In the genomic region with DNA sequence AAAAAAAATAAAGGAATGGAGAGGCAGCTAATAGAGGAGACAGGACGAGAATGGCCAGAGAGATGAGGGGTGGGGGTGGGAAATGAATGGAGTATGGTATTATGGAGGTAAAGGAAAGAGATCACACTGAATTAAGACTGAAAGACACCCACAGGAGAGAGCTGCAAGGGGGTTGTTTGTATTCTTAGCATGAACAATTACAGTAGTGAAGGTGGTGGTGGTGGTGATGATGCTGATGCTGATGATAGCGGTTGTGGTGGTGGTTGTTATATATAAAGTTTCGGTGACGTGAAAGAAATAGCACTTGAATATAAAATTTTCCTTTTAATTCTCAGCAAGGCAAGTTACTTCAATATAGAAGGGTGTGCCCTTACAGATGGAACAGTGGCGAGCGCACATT, we compare ENCODE assay signal across 22 cellular contexts. TPM values are rescaled to one million over a fixed set of nuclear protein-coding genes. Genes with fewer than 3 reads are reported as not detected.
"Had no signal": no experiment of that assay in that cellular context is flagged by ENCODE, and none has a peak within 500 bp of the region (broad histone marks: within the 10 kb centered on the region; RNA-seq: fewer than 3 reads in every experiment).

No MANE protein-coding gene starts in this region.

- FAIRE-seq: islet of Langerhans had no signal

- H3K4me3 Mint-ChIP-seq: naive thymus-derived CD4-positive, alpha-beta T cell; nephron progenitor cell; stimulated activated memory B cell treated with anti-CD40 and anti-IgM and Interleukin-4, amounts not matched to agents 10 μg/mL and 1 μg/mL and 100 μg/mL, for 72 hours had no signal

- H3K27me3 Mint-ChIP-seq: stimulated activated memory B cell treated with anti-CD40 and anti-IgM and Interleukin-4, amounts not matched to agents 10 μg/mL and 1 μg/mL and 100 μg/mL, for 72 hours had no signal

- H3K4me1 Mint-ChIP-seq: nephron progenitor cell had no signal

- H3K27ac Mint-ChIP-seq: naive thymus-derived CD4-positive, alpha-beta T cell; nephron progenitor cell; stimulated activated memory B cell treated with anti-CD40 and anti-IgM and Interleukin-4, amounts not matched to agents 10 μg/mL and 1 μg/mL and 100 μg/mL, for 72 hours had no signal

- H3K36me3 Mint-ChIP-seq: naive thymus-derived CD4-positive, alpha-beta T cell; stimulated activated memory B cell treated with anti-CD40 and anti-IgM and Interleukin-4, amounts not matched to agents 10 μg/mL and 1 μg/mL and 100 μg/mL, for 72 hours had no signal

- DNase-seq: effector memory CD4-positive, alpha-beta T cell; gastrocnemius medialis; heart right ventricle; hypothalamus; kidney glomerular epithelial cell; mammary epithelial cell; naive thymus-derived CD4-positive, alpha-beta T cell; nephron progenitor cell; psoas muscle; retina; right lobe of liver; stimulated activated CD4-positive, alpha-beta T cell treated with anti-CD3 and anti-CD28 coated beads, Interleukin-2, amount 100 ng/mL, for 24 hours; stimulated activated CD8-positive, alpha-beta memory T cell treated with anti-CD3 and anti-CD28 coated beads, Interleukin-4, amount 100 ng/mL, for 48 hours; stomach; substantia nigra; transverse colon had no signal

- ATAC-seq: gastrocnemius medialis; heart right ventricle; naive thymus-derived CD4-positive, alpha-beta T cell; psoas muscle; right lobe of liver; stimulated activated memory B cell treated with anti-CD40 and anti-IgM and Interleukin-4, amounts not matched to agents 10 μg/mL and 1 μg/mL and 100 μg/mL, for 72 hours had no signal

RNA-seq across cellular contexts. Expression of a gene that starts 2.8 kb away (rescaled TPM):
- total RNA-seq: fibroblast of villous mesenchyme, gastrocnemius medialis, mammary epithelial cell, osteoblast, thoracic aorta, transverse colon, ureter had no signal
